ENCODE assay signal across 3 cellular contexts in the genomic region with DNA sequence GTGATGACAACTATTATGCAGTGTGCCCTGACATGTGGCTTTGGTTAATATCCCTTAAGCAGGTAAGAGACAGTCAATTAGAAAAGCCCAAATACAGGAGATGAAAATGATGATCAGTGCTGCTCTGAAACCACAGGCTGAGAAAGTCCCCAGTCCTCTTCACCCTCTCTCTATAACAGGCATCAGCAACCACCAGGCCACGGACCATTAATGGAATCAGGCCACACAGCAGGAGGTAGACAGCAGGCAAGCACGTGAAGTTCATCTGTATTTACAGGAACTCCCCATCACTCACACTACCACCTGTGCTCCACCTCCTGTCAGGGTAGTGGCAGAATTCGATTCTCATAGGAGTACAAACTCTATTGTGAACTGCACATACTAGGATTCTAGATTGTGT.
"Had no signal": no experiment of that assay in that cellular context is flagged by ENCODE, and none has a peak within 500 bp of the region (broad histone marks: within the 10 kb centered on the region; RNA-seq: fewer than 3 reads in every experiment).

No MANE protein-coding gene starts in this region.

- DNase-seq: GDM1, GF-D8 had no signal

- ATAC-seq: GM12878 had no signal

- H3K4me3 ChIP-seq: GM12878 had no signal
